14 cellular contexts compared by ENCODE assay signal in genomic region chr12:11978985-11979384, GRCh38.
DNase-seq lines count a peak whose midpoint lies in the region; ATAC-seq and TF ChIP-seq lines count a peak whose summit lies in the region.
"Had no signal": no experiment of that assay in that cellular context is flagged by ENCODE, and none has a peak within 500 bp of the region (broad histone marks: within the 10 kb centered on the region; RNA-seq: fewer than 3 reads in every experiment).

No MANE protein-coding gene starts in this region.

- no TSS peak for BruUV-seq in PC-9 (replicated peaks; lab: Mats Ljungman, UMichigan)
- no TSS peak for BruUV-seq in mammary epithelial cell (replicated peaks; lab: Mats Ljungman, UMichigan)

- DNase-seq in activated T-cell treated with anti-CD3 and anti-CD28 coated beads, Interleukin-2, amount 50 U/mL, for 4 hours, result no peak
- DNase-seq in activated T-cell treated with anti-CD3 and anti-CD28 coated beads for 4 hours, result no peak
- peak in 1 of 2 experiments; percentile 68 for DNase-seq in PC-9
- DNase-seq in mammary epithelial cell, result peak; percentile 81
- DNase-seq in natural killer cell treated with Interleukin-12 subunit alpha and Interleukin-12 subunit beta and Interleukin-15 and Interleukin-18, amount 100 ng/mL, for 72 hours (ENCODE audit: low spot score), result no peak
- DNase-seq in NCI-H1105 (lab: John Stamatoyannopoulos, UW), result no peak
- DNase-seq: activated effector memory CD4-positive, alpha-beta T cell treated with anti-CD3 and anti-CD28 coated beads, Interleukin-2, amount 50 U/mL, for 16 hours; glutamatergic neuron; GOT3; NCI-H1417 treated with DMSO at 0.1 percent for 48 hours; NCI-H524 treated with DMSO at 0.1 percent for 48 hours; ovary had no signal

- H3K4me1 Mint-ChIP-seq in activated T-cell treated with anti-CD3 and anti-CD28 coated beads, Interleukin-2, amount 50 U/mL, for 4 hours (ENCODE audit: low read depth), result peaks cover 60% of the 10 kb centered on the region
- peaks cover 55 to 64% of the 10 kb centered on the region in 2 donors for H3K4me1 Mint-ChIP-seq in natural killer cell treated with Interleukin-12 subunit alpha and Interleukin-12 subunit beta and Interleukin-15 and Interleukin-18, amount 100 ng/mL, for 72 hours (ENCODE audit: low read depth in 2 of 2)

- dilution Hi-C loops in mammary epithelial cell (cut with HindIII; ENCODE audit: low sequenced_read_pairs), result no loop called here

- H3K9me3 Mint-ChIP-seq in activated T-cell treated with anti-CD3 and anti-CD28 coated beads, Interleukin-2, amount 50 U/mL, for 4 hours, result peaks cover 16% of the 10 kb centered on the region
- H3K9me3 Mint-ChIP-seq in natural killer cell treated with Interleukin-12 subunit alpha and Interleukin-12 subunit beta and Interleukin-15 and Interleukin-18, amount 100 ng/mL, for 72 hours, result peaks cover 8% of the 10 kb centered on the region

- no peaks in the 10 kb centered on the region for H3F3A ChIP-seq in PC-9 (ENCODE audit: insufficient read depth, low read depth)

- H3K79me2 ChIP-seq in PC-9 (ENCODE audit: low read depth), result no peaks in the 10 kb centered on the region
- no peaks in the 10 kb centered on the region for H3K79me2 ChIP-seq in mammary epithelial cell (ENCODE audit: insufficient read depth, low read length)

- H3K4me3 ChIP-seq in PC-9 (no peak overlapping the region), mammary epithelial cell (replicated peaks in 1 of 3; ENCODE audit: insufficient read depth in 1 of 3, low read depth in 2 of 3, low read length in 3 of 3) (no peak overlapping the region)
- H3K4me3 ChIP-seq: ovary had no signal

- H3K36me3 Mint-ChIP-seq in activated T-cell treated with anti-CD3 and anti-CD28 coated beads, Interleukin-2, amount 50 U/mL, for 4 hours (ENCODE audit: insufficient read depth), result peaks cover 1% of the 10 kb centered on the region
- peaks cover 19% of the 10 kb centered on the region for H3K36me3 Mint-ChIP-seq in natural killer cell treated with Interleukin-12 subunit alpha and Interleukin-12 subunit beta and Interleukin-15 and Interleukin-18, amount 100 ng/mL, for 72 hours

- H3K9ac ChIP-seq in mammary epithelial cell (ENCODE audit: insufficient read depth, low read length), result no peak overlapping the region

- no peak for TF ChIP-seq CTCF in PC-9 (conservative IDR thresholded peaks at IDR 0.05)
- TF ChIP-seq CTCF in mammary epithelial cell (conservative IDR thresholded peaks at IDR 0.05 in 1 of 2, IDR thresholded peaks at IDR 0.05 in 1 of 2; ENCODE audit: extremely low read depth in 1 of 2, insufficient read depth in 1 of 2, low read depth in 1 of 2, low read length in 2 of 2), result no peak

- no peak overlapping the region for H3K4me3 Mint-ChIP-seq in activated T-cell treated with anti-CD3 and anti-CD28 coated beads, Interleukin-2, amount 50 U/mL, for 4 hours
- peak overlapping the region; percentile 85 for H3K4me3 Mint-ChIP-seq in natural killer cell treated with Interleukin-12 subunit alpha and Interleukin-12 subunit beta and Interleukin-15 and Interleukin-18, amount 100 ng/mL, for 72 hours

- H4K20me1 ChIP-seq in PC-9 (ENCODE audit: insufficient read depth) (no peaks in the 10 kb centered on the region), mammary epithelial cell (ENCODE audit: insufficient read depth, low read length) (no peaks in the 10 kb centered on the region)

- 0 out of 2 replicates have a peak overlapping the region, but pooled peaks have one; percentile 33 for H3K4me2 ChIP-seq in PC-9
- H3K4me2 ChIP-seq in mammary epithelial cell (ENCODE audit: insufficient read depth, low read depth, low read length), result no peak overlapping the region

- H3K27me3 ChIP-seq in PC-9 (ENCODE audit: insufficient read depth, low read depth) (no peaks in the 10 kb centered on the region), mammary epithelial cell (ENCODE audit: insufficient read depth, low read length) (no peaks in the 10 kb centered on the region)
- H3K27me3 ChIP-seq: ovary had no signal

- POLR2A ChIA-PET in PC-9 (lab: Charles Lee; ENCODE audit: unreplicated experiment), result no interaction called here

- intact Hi-C loops in PC-9 (cut with micrococcal nuclease; ENCODE audit: unreplicated experiment) (no loop called here), mammary epithelial cell (cut with micrococcal nuclease) (no loop called here)

- H3K4me1 ChIP-seq in PC-9 (replicated peaks; ENCODE audit: insufficient read depth) (peaks cover 8% of the 10 kb centered on the region; the same call in 1 of the 2 replicates), mammary epithelial cell (ENCODE audit: insufficient read depth, low read length) (peaks cover 11% of the 10 kb centered on the region)

- H3K9me3 ChIP-seq in PC-9 (ENCODE audit: insufficient read depth, low read depth), result no peaks in the 10 kb centered on the region
- no peaks in the 10 kb centered on the region for H3K9me3 ChIP-seq in mammary epithelial cell (replicated peaks; ENCODE audit: insufficient read depth, low read length)
- H3K9me3 ChIP-seq: ovary had no signal

- no peaks in the 10 kb centered on the region for H3K27me3 Mint-ChIP-seq in activated T-cell treated with anti-CD3 and anti-CD28 coated beads, Interleukin-2, amount 50 U/mL, for 4 hours (ENCODE audit: low read depth)
- peaks cover 7 to 11% of the 10 kb centered on the region in 2 donors for H3K27me3 Mint-ChIP-seq in natural killer cell treated with Interleukin-12 subunit alpha and Interleukin-12 subunit beta and Interleukin-15 and Interleukin-18, amount 100 ng/mL, for 72 hours

- no peaks in the 10 kb centered on the region for H3K36me3 ChIP-seq in PC-9 (ENCODE audit: low read depth)
- no peaks in the 10 kb centered on the region for H3K36me3 ChIP-seq in mammary epithelial cell (ENCODE audit: insufficient read depth, low read length)
- H3K36me3 ChIP-seq: ovary had no signal

- peak; percentile 58 to 64 for ATAC-seq in activated T-cell treated with anti-CD3 and anti-CD28 coated beads, Interleukin-2, amount 50 U/mL, for 4 hours
- peak in 1 of 2 donors; percentile 49 for ATAC-seq in natural killer cell treated with Interleukin-12 subunit alpha and Interleukin-12 subunit beta and Interleukin-15 and Interleukin-18, amount 100 ng/mL, for 72 hours
- ATAC-seq in HG03135 (IDR thresholded peaks at IDR 0.05; ENCODE audit: unreplicated experiment), result no peak
- ATAC-seq in HG02642 (IDR thresholded peaks at IDR 0.05; ENCODE audit: poor library complexity, unreplicated experiment), result no peak

- peak overlapping the region; percentile 96 to 98 for H3K27ac Mint-ChIP-seq in natural killer cell treated with Interleukin-12 subunit alpha and Interleukin-12 subunit beta and Interleukin-15 and Interleukin-18, amount 100 ng/mL, for 72 hours

- H3K27ac ChIP-seq in PC-9 (no peak overlapping the region), mammary epithelial cell (ENCODE audit: insufficient read depth, low read depth, low read length) (no peak overlapping the region)
- H3K27ac ChIP-seq: ovary had no signal

- 81% methylated on average over 1 of the region's 1 CpG for WGBS in mammary epithelial cell (ENCODE audit: low coverage, missing lambda C conversion rate)

- in situ Hi-C loops in mammary epithelial cell (cut with MboI; ENCODE audit: low sequenced_read_pairs in 2 of 2), result no loop called here

- H2AFZ ChIP-seq in PC-9, result no peak overlapping the region
- no peak overlapping the region for H2AFZ ChIP-seq in mammary epithelial cell (ENCODE audit: low read depth, low read length)

- H3K9me2 ChIP-seq in PC-9 (ENCODE audit: insufficient read depth), result no peaks in the 10 kb centered on the region

- CTCF ChIA-PET in PC-9 (lab: Charles Lee), result no interaction called here
- CTCF ChIA-PET in mammary epithelial cell (lab: Charles Lee; ENCODE audit: low non-redundant PET), result interaction anchor here (0.6 kb wide), 1 partner anchor 182 kb away, joined by 4 read pairs; no protein-coding TSS in a partner anchor

Comparison
In these comparisons a context has a peak if more than half of its experiments do, and no peak if none do; other contexts are left out.
1. ATAC-seq: peak in activated T-cell treated with anti-CD3 and anti-CD28 coated beads, Interleukin-2, amount 50 U/mL, for 4 hours (2 of 2); none in HG03135 (single experiment) and HG02642 (single experiment).